ENCODE assay signal across 1 cellular context in the genomic region with DNA sequence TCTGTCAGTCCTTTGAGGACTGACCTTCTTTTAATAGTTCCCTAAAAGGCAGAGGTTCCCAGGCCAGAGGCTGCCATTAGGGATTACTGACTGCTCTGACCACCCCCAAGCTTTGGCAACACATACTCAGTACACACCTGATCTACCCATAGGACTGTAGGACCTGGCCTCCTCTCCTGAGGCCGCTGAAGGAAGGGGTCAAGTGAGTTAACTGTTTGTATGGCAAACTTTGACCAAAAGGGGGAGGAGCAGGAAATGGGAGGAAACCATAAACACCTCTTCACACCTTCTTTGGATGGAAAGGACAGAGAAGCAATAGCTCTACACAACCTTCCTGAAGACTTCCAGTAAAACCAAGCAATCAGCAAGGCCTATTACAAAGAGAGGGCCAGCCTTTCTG.
TF ChIP-seq lines count a peak whose summit lies in the region.

No MANE protein-coding gene starts in this region.

TF ChIP-seq in K562, 482 proteins besides CTCF, POLR2A, EP300 and RAD21 (continued from another document):
- TF ChIP-seq, protein P1, sequence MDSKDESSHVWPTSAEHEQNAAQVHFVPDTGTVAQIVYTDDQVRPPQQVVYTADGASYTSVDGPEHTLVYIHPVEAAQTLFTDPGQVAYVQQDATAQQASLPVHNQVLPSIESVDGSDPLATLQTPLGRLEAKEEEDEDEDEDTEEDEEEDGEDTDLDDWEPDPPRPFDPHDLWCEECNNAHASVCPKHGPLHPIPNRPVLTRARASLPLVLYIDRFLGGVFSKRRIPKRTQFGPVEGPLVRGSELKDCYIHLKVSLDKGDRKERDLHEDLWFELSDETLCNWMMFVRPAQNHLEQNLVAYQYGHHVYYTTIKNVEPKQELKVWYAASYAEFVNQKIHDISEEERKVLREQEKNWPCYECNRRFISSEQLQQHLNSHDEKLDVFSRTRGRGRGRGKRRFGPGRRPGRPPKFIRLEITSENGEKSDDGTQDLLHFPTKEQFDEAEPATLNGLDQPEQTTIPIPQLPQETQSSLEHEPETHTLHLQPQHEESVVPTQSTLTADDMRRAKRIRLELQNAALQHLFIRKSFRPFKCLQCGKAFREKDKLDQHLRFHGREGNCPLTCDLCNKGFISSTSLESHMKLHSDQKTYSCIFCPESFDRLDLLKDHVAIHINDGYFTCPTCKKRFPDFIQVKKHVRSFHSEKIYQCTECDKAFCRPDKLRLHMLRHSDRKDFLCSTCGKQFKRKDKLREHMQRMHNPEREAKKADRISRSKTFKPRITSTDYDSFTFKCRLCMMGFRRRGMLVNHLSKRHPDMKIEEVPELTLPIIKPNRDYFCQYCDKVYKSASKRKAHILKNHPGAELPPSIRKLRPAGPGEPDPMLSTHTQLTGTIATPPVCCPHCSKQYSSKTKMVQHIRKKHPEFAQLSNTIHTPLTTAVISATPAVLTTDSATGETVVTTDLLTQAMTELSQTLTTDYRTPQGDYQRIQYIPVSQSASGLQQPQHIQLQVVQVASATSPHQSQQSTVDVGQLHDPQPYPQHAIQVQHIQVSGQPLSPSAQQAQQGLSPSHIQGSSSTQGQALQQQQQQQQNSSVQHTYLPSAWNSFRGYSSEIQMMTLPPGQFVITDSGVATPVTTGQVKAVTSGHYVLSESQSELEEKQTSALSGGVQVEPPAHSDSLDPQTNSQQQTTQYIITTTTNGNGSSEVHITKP (IDR thresholded peaks at IDR 0.05; ENCODE audit: partially characterized antibody), result peak; percentile 87
